ENCODE assay signal across 9 cellular contexts in the genomic region with DNA sequence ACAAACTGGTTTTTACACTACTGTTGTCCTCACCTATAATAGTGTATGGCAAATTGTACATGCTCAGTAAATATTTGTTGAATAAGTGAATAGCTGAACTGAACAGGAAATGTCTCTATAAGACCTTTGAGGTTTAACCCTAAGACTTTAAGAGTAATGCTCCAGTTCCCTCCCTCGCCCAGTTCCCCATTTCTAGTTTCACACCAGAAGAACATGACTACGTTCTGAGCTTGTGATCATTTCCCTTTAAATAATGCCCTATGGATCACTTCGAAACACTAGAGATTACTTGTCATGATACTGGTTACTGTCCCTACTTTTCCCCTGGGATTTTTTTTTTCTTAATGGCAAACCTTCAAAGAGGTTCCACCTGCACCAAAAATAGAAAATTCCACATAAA.
A peak's percentile ranks its signal among the peaks of the same experiment; 100 is the strongest.
DNase-seq lines count a peak whose midpoint lies in the region; ATAC-seq, FAIRE-seq and TF ChIP-seq lines count a peak whose summit lies in the region.
"Had no signal": no experiment of that assay in that cellular context is flagged by ENCODE, and none has a peak within 500 bp of the region (broad histone marks: within the 10 kb centered on the region; RNA-seq: fewer than 3 reads in every experiment).

No MANE protein-coding gene starts in this region.

- H3K4me3 ChIP-seq in lower leg skin (ENCODE audit: low read depth, poor library complexity, severe bottlenecking), result no peak overlapping the region

- no peak for TF ChIP-seq POLR2A in lower leg skin (IDR thresholded peaks at IDR 0.05)

- no peak for TF ChIP-seq CTCF in lower leg skin (IDR thresholded peaks at IDR 0.05)

- intact Hi-C loops in lower leg skin (cut with DNase I; ENCODE audit: low total_unique reads), result no loop called here

- DNase-seq in GM19239 (ENCODE audit: insufficient read length, low spot score) (no peak), iris pigment epithelial cell (ENCODE audit: low read depth) (peak; percentile 23), NCI-H2029 treated with DMSO at 0.1 percent for 48 hours (lab: John Stamatoyannopoulos, UW) (no peak), lower leg skin (ENCODE audit: low spot score in 2 of 2) (no peak)
- DNase-seq in stimulated activated CD4-positive, alpha-beta T cell treated with anti-CD3 and anti-CD28 coated beads, Interleukin-4, amount 100 ng/mL, for 4 hours, result no peak
- DNase-seq: islet precursor cell, NCI-H446 had no signal

- WGBS in lower leg skin, 2 donors, result 70 to 77% methylated on average over 3 of the region's 3 CpGs

- peak; percentile 87 for FAIRE-seq in GM19239 (lab: Jason Lieb, UNC)

- ATAC-seq in HG02623 (IDR thresholded peaks at IDR 0.05; ENCODE audit: unreplicated experiment), result peak; percentile 94
- peak; percentile 91 for ATAC-seq in HG03469 (IDR thresholded peaks at IDR 0.05; ENCODE audit: unreplicated experiment)
